Comparison of ENCODE assay signal across 37 cellular contexts in the genomic region with DNA sequence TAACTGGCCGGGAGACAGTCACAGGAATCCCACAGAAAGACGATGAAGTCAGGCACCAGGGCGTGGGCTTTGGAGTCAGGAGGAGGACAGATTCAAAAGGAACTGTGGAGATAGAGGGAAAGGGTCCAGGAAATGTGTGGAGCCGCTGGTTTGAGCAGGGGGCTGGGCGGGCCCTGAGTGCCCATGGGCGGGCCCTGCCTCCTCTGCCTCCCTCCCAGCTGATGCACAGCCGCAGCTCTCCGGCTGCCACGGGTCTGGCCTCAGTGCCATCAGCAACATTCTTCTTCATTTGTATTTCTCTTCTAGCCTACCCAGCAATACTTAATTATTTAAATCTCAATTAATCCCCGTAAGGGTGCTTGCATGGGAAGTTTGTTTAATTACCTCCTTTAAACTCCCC.
"Had no signal": no experiment of that assay in that cellular context is flagged by ENCODE, and none has a peak within 500 bp of the region (broad histone marks: within the 10 kb centered on the region; RNA-seq: fewer than 3 reads in every experiment).

No MANE protein-coding gene starts in this region.

- FAIRE-seq: endometrium, endothelial cell of umbilical vein had no signal

- H3K4me1 ChIP-seq: adrenal gland, body of pancreas, colonic mucosa, foreskin keratinocyte, gastrocnemius medialis had no signal

- DNase-seq: activated CD4-positive, alpha-beta memory T cell treated with anti-CD3 and anti-CD28 coated beads for 36 hours; activated CD4-positive, alpha-beta T cell treated with anti-CD3 and anti-CD28 coated beads for 36 hours; activated CD4-positive, alpha-beta T cell treated with anti-CD3 and anti-CD28 coated beads, Interleukin-2, amount 10 ng/mL, durations not matched to agents 24 days and 14 days; activated CD4-positive, CD25-positive, alpha-beta regulatory T cell; activated CD4-positive, CD25-positive, alpha-beta regulatory T cell treated with anti-CD3 and anti-CD28 coated beads, Interleukin-2, amount 50 U/mL, for 72 hours; activated CD8-positive, alpha-beta memory T cell treated with anti-CD3 and anti-CD28 coated beads, Interleukin-2, amount 10 ng/mL, durations not matched to agents 7 days and 5 days; activated CD8-positive, alpha-beta memory T cell treated with anti-CD3 and anti-CD28 coated beads, Interleukin-2, amount 50 U/mL, for 4 hours; activated CD8-positive, alpha-beta T cell treated with anti-CD3 and anti-CD28 coated beads, Interleukin-2, amount 10 ng/mL, durations not matched to agents 7 days and 5 days; activated effector memory CD4-positive, alpha-beta T cell treated with anti-CD3 and anti-CD28 coated beads, Interleukin-2, amount 50 U/mL, for 16 hours; activated naive CD4-positive, alpha-beta T cell treated with anti-CD3 and anti-CD28 coated beads for 36 hours; activated naive CD8-positive, alpha-beta T cell treated with anti-CD3 and anti-CD28 coated beads for 36 hours; activated naive CD8-positive, alpha-beta T cell treated with anti-CD3 and anti-CD28 coated beads, Interleukin-2, amount 50 U/mL, for 24 hours; activated T-cell treated with anti-CD3 and anti-CD28 coated beads, Interleukin-2, amount 50 U/mL, for 1 hour; activated T-cell treated with anti-CD3 and anti-CD28 coated beads, Interleukin-2, amount 50 U/mL, for 48 hours; adrenal gland; amygdala; aorta; body of pancreas; central memory CD4-positive, alpha-beta T cell; cerebellar nuclear complex; colonic mucosa; effector CD8-positive, alpha-beta T cell; foreskin keratinocyte; gastrocnemius medialis; glutamatergic neuron; T-helper 1 cell; T-helper 17 cell; T1000; WERI-Rb-1 had no signal

- H3K4me3 Mint-ChIP-seq: activated CD4-positive, alpha-beta memory T cell treated with anti-CD3 and anti-CD28 coated beads for 36 hours; activated CD4-positive, alpha-beta T cell treated with anti-CD3 and anti-CD28 coated beads for 36 hours; activated CD4-positive, alpha-beta T cell treated with anti-CD3 and anti-CD28 coated beads, Interleukin-2, amount 10 ng/mL, durations not matched to agents 24 days and 14 days; activated CD8-positive, alpha-beta memory T cell treated with anti-CD3 and anti-CD28 coated beads, Interleukin-2, amount 10 ng/mL, durations not matched to agents 7 days and 5 days; activated CD8-positive, alpha-beta T cell treated with anti-CD3 and anti-CD28 coated beads, Interleukin-2, amount 10 ng/mL, durations not matched to agents 7 days and 5 days; activated naive CD4-positive, alpha-beta T cell treated with anti-CD3 and anti-CD28 coated beads for 36 hours; activated naive CD4-positive, alpha-beta T cell treated with anti-CD3 and anti-CD28 coated beads, Interleukin-2, amount 50 U/mL, for 24 hours; activated naive CD8-positive, alpha-beta T cell treated with anti-CD3 and anti-CD28 coated beads for 36 hours; activated naive CD8-positive, alpha-beta T cell treated with anti-CD3 and anti-CD28 coated beads, Interleukin-2, amount 50 U/mL, for 24 hours; activated T-helper 1 cell treated with anti-CD3 and anti-CD28 coated beads, Interleukin-12 subunit alpha, Interleukin-12 subunit beta, Interleukin-2, Interleukin-4 antibody, amounts not matched to agents 30 ng/mL and 10 ng/mL and 1 ng/mL, durations not matched to agents 14 hours and 24 hours and 36 hours; T-helper 17 cell; T-helper 2 cell treated with Interferon-gamma antibody and Interleukin-4, amounts not matched to agents 5 μg/mL and 100 μg/mL, for 36 hours had no signal

- H3K9me3 ChIP-seq: adrenal gland, body of pancreas, colonic mucosa, gastrocnemius medialis had no signal

- H3K27me3 Mint-ChIP-seq: activated CD4-positive, alpha-beta memory T cell treated with anti-CD3 and anti-CD28 coated beads for 36 hours; activated CD4-positive, alpha-beta T cell treated with anti-CD3 and anti-CD28 coated beads, Interleukin-2, amount 10 ng/mL, durations not matched to agents 24 days and 14 days; activated naive CD4-positive, alpha-beta T cell treated with anti-CD3 and anti-CD28 coated beads, Interleukin-2, amount 50 U/mL, for 24 hours; activated naive CD8-positive, alpha-beta T cell treated with anti-CD3 and anti-CD28 coated beads for 36 hours; T-helper 17 cell had no signal

- H3K36me3 Mint-ChIP-seq: activated CD8-positive, alpha-beta memory T cell treated with anti-CD3 and anti-CD28 coated beads, Interleukin-2, amount 10 ng/mL, durations not matched to agents 7 days and 5 days had no signal

- H3K4me1 Mint-ChIP-seq: activated CD4-positive, alpha-beta T cell treated with anti-CD3 and anti-CD28 coated beads for 36 hours; activated CD4-positive, alpha-beta T cell treated with anti-CD3 and anti-CD28 coated beads, Interleukin-2, amount 10 ng/mL, durations not matched to agents 24 days and 14 days; activated CD8-positive, alpha-beta memory T cell treated with anti-CD3 and anti-CD28 coated beads, Interleukin-2, amount 10 ng/mL, durations not matched to agents 7 days and 5 days; activated naive CD4-positive, alpha-beta T cell treated with anti-CD3 and anti-CD28 coated beads, Interleukin-2, amount 50 U/mL, for 24 hours; activated naive CD8-positive, alpha-beta T cell treated with anti-CD3 and anti-CD28 coated beads for 36 hours; activated naive CD8-positive, alpha-beta T cell treated with anti-CD3 and anti-CD28 coated beads, Interleukin-2, amount 50 U/mL, for 24 hours; T-helper 17 cell had no signal

- H3K36me3 ChIP-seq: adrenal gland, cardiac muscle cell, colonic mucosa, gastrocnemius medialis, WERI-Rb-1 had no signal

- H3K27ac ChIP-seq: adrenal gland, body of pancreas, cardiac muscle cell, colonic mucosa, epithelial cell of prostate, foreskin keratinocyte, gastrocnemius medialis, WERI-Rb-1 had no signal

- H3K9me3 Mint-ChIP-seq: activated CD4-positive, alpha-beta memory T cell treated with anti-CD3 and anti-CD28 coated beads for 36 hours; activated CD4-positive, alpha-beta T cell treated with anti-CD3 and anti-CD28 coated beads, Interleukin-2, amount 10 ng/mL, durations not matched to agents 24 days and 14 days; activated naive CD4-positive, alpha-beta T cell treated with anti-CD3 and anti-CD28 coated beads, Interleukin-2, amount 50 U/mL, for 24 hours; activated naive CD8-positive, alpha-beta T cell treated with anti-CD3 and anti-CD28 coated beads, Interleukin-2, amount 50 U/mL, for 24 hours; activated T-helper 2 cell treated with anti-CD3 and anti-CD28 coated beads, Interferon-gamma antibody, Interleukin-2, Interleukin-4, amounts not matched to agents 10 μg/mL and 5 μg/mL and 100 μg/mL, durations not matched to agents 14 hours and 24 hours and 36 hours; T-helper 2 cell treated with Interferon-gamma antibody and Interleukin-4, amounts not matched to agents 5 μg/mL and 100 μg/mL, for 36 hours had no signal

- ATAC-seq: activated CD4-positive, alpha-beta T cell treated with anti-CD3 and anti-CD28 coated beads for 36 hours; activated CD8-positive, alpha-beta memory T cell treated with anti-CD3 and anti-CD28 coated beads, Interleukin-2, amount 10 ng/mL, durations not matched to agents 7 days and 5 days; activated CD8-positive, alpha-beta T cell treated with anti-CD3 and anti-CD28 coated beads, Interleukin-2, amount 10 ng/mL, durations not matched to agents 7 days and 5 days; activated naive CD8-positive, alpha-beta T cell treated with anti-CD3 and anti-CD28 coated beads, Interleukin-2, amount 50 U/mL, for 24 hours; body of pancreas; foreskin keratinocyte; gastrocnemius medialis; T-helper 17 cell had no signal

- H3K27me3 ChIP-seq: adrenal gland, body of pancreas, cardiac muscle cell, colonic mucosa, foreskin keratinocyte, gastrocnemius medialis had no signal

- H3K27ac Mint-ChIP-seq: activated CD4-positive, alpha-beta memory T cell treated with anti-CD3 and anti-CD28 coated beads for 36 hours; activated CD4-positive, alpha-beta T cell treated with anti-CD3 and anti-CD28 coated beads for 36 hours; activated CD4-positive, alpha-beta T cell treated with anti-CD3 and anti-CD28 coated beads, Interleukin-2, amount 10 ng/mL, durations not matched to agents 24 days and 14 days; activated CD8-positive, alpha-beta memory T cell treated with anti-CD3 and anti-CD28 coated beads, Interleukin-2, amount 10 ng/mL, durations not matched to agents 7 days and 5 days; activated CD8-positive, alpha-beta T cell treated with anti-CD3 and anti-CD28 coated beads, Interleukin-2, amount 10 ng/mL, durations not matched to agents 7 days and 5 days; activated naive CD4-positive, alpha-beta T cell treated with anti-CD3 and anti-CD28 coated beads for 36 hours; activated naive CD4-positive, alpha-beta T cell treated with anti-CD3 and anti-CD28 coated beads, Interleukin-2, amount 50 U/mL, for 24 hours; activated naive CD8-positive, alpha-beta T cell treated with anti-CD3 and anti-CD28 coated beads for 36 hours; activated naive CD8-positive, alpha-beta T cell treated with anti-CD3 and anti-CD28 coated beads, Interleukin-2, amount 50 U/mL, for 24 hours; activated T-helper 1 cell treated with anti-CD3 and anti-CD28 coated beads, Interleukin-12 subunit alpha, Interleukin-12 subunit beta, Interleukin-2, Interleukin-4 antibody, amounts not matched to agents 30 ng/mL and 10 ng/mL and 1 ng/mL, durations not matched to agents 14 hours and 24 hours and 36 hours; activated T-helper 2 cell treated with anti-CD3 and anti-CD28 coated beads, Interferon-gamma antibody, Interleukin-2, Interleukin-4, amounts not matched to agents 10 μg/mL and 5 μg/mL and 100 μg/mL, durations not matched to agents 14 hours and 24 hours and 36 hours; T-helper 17 cell; T-helper 2 cell treated with Interferon-gamma antibody and Interleukin-4, amounts not matched to agents 5 μg/mL and 100 μg/mL, for 36 hours had no signal

- H3K4me3 ChIP-seq: adrenal gland, body of pancreas, cardiac muscle cell, colonic mucosa, gastrocnemius medialis had no signal
